14 cellular contexts compared by ENCODE assay signal in genomic region chr11:134231958-134232674, GRCh38. TPM values are rescaled to one million over a fixed set of nuclear protein-coding genes. Genes with fewer than 3 reads are reported as not detected.
DNase-seq lines count a peak whose midpoint lies in the region; ATAC-seq lines count a peak whose summit lies in the region.
"Had no signal": no experiment of that assay in that cellular context is flagged by ENCODE, and none has a peak within 500 bp of the region (broad histone marks: within the 10 kb centered on the region; RNA-seq: fewer than 3 reads in every experiment).

No MANE protein-coding gene starts in this region.

- H3K27me3 Mint-ChIP-seq in activated T-helper 1 cell treated with anti-CD3 and anti-CD28 coated beads, Interleukin-12 subunit alpha, Interleukin-12 subunit beta, Interleukin-2, Interleukin-4 antibody, amounts not matched to agents 30 ng/mL and 10 ng/mL and 1 ng/mL, durations not matched to agents 14 hours and 24 hours and 36 hours (ENCODE audit: insufficient read depth), result no peaks in the 10 kb centered on the region
- peaks cover 22 to 39% (median 23%) of the 10 kb centered on the region in 3 donors for H3K27me3 Mint-ChIP-seq in naive B cell

- no peaks in the 10 kb centered on the region for H3K9me3 Mint-ChIP-seq in activated T-helper 1 cell treated with anti-CD3 and anti-CD28 coated beads, Interleukin-12 subunit alpha, Interleukin-12 subunit beta, Interleukin-2, Interleukin-4 antibody, amounts not matched to agents 30 ng/mL and 10 ng/mL and 1 ng/mL, durations not matched to agents 14 hours and 24 hours and 36 hours
- H3K9me3 Mint-ChIP-seq in naive B cell, result no peaks in the 10 kb centered on the region

- peak overlapping the region; percentile 31 for H3K4me3 Mint-ChIP-seq in activated T-helper 1 cell treated with anti-CD3 and anti-CD28 coated beads, Interleukin-12 subunit alpha, Interleukin-12 subunit beta, Interleukin-2, Interleukin-4 antibody, amounts not matched to agents 30 ng/mL and 10 ng/mL and 1 ng/mL, durations not matched to agents 14 hours and 24 hours and 36 hours
- H3K4me3 Mint-ChIP-seq in naive B cell, result peak overlapping the region in 5 of 8 donors; percentile 10 to 74 (median 44)

- peaks cover 52% of the 10 kb centered on the region for H3K4me1 Mint-ChIP-seq in activated T-helper 1 cell treated with anti-CD3 and anti-CD28 coated beads, Interleukin-12 subunit alpha, Interleukin-12 subunit beta, Interleukin-2, Interleukin-4 antibody, amounts not matched to agents 30 ng/mL and 10 ng/mL and 1 ng/mL, durations not matched to agents 14 hours and 24 hours and 36 hours (ENCODE audit: low read depth)
- peaks cover 45 to 55% (median 51%) of the 10 kb centered on the region in 3 donors for H3K4me1 Mint-ChIP-seq in naive B cell

- DNase-seq in CD1c-positive myeloid dendritic cell (ENCODE audit: extremely low spot score) (peak; percentile 23), naive B cell (no peak), globus pallidus (ENCODE audit: low spot score) (no peak), Right ventricle myocardium superior (no peak), NCI-H69 (lab: John Stamatoyannopoulos, UW) (no peak), foreskin melanocyte (no peak)
- DNase-seq in activated T-helper 1 cell treated with anti-CD3 and anti-CD28 coated beads, Interleukin-12 subunit alpha, Interleukin-12 subunit beta, Interleukin-2, Interleukin-4 antibody, amounts not matched to agents 30 ng/mL and 10 ng/mL and 1 ng/mL, durations not matched to agents 14 hours and 24 hours and 36 hours (ENCODE audit: low spot score), result no peak
- DNase-seq: central memory CD4-positive, alpha-beta T cell; gastrocnemius medialis; NCI-H2171; stimulated activated CD4-positive, alpha-beta T cell treated with anti-CD3 and anti-CD28 coated beads, Interleukin-12 subunit alpha, Interleukin-12 subunit beta, amount 100 ng/mL, for 4 hours; WERI-Rb-1 had no signal

- peak; percentile 27 for ATAC-seq in HG02610 (IDR thresholded peaks at IDR 0.05; ENCODE audit: unreplicated experiment)
- ATAC-seq in naive B cell (ENCODE audit: low read depth in 2 of 2), result no peak
- no peak for ATAC-seq in Right ventricle myocardium superior (ENCODE audit: poor library complexity)
- ATAC-seq: gastrocnemius medialis had no signal

- H3K27ac Mint-ChIP-seq in activated T-helper 1 cell treated with anti-CD3 and anti-CD28 coated beads, Interleukin-12 subunit alpha, Interleukin-12 subunit beta, Interleukin-2, Interleukin-4 antibody, amounts not matched to agents 30 ng/mL and 10 ng/mL and 1 ng/mL, durations not matched to agents 14 hours and 24 hours and 36 hours, result peak overlapping the region; percentile 36
- peak overlapping the region in 2 of 6 donors; percentile 8 to 17 for H3K27ac Mint-ChIP-seq in naive B cell

- intact Hi-C loops in activated T-helper 1 cell treated with anti-CD3 and anti-CD28 coated beads, Interleukin-12 subunit alpha, Interleukin-12 subunit beta, Interleukin-2, Interleukin-4 antibody, amounts not matched to agents 30 ng/mL and 10 ng/mL and 1 ng/mL, durations not matched to agents 14 hours and 24 hours and 36 hours (cut with micrococcal nuclease), result no loop called here
- intact Hi-C loops in Right ventricle myocardium superior (cut with DNase I), result no loop called here

- peaks cover 23% of the 10 kb centered on the region for H3K36me3 Mint-ChIP-seq in activated T-helper 1 cell treated with anti-CD3 and anti-CD28 coated beads, Interleukin-12 subunit alpha, Interleukin-12 subunit beta, Interleukin-2, Interleukin-4 antibody, amounts not matched to agents 30 ng/mL and 10 ng/mL and 1 ng/mL, durations not matched to agents 14 hours and 24 hours and 36 hours (ENCODE audit: low read depth)
- peaks cover 6 to 16% of the 10 kb centered on the region in 2 donors for H3K36me3 Mint-ChIP-seq in naive B cell

RNA-seq across cellular contexts. Expression of gene VPS26B, which starts 7.6 kb away (rescaled TPM):
- 43.0 and 43.2 TPM in 2 replicates for total RNA-seq in activated T-helper 1 cell treated with anti-CD3 and anti-CD28 coated beads, Interleukin-12 subunit alpha, Interleukin-12 subunit beta, Interleukin-2, Interleukin-4 antibody, amounts not matched to agents 30 ng/mL and 10 ng/mL and 1 ng/mL, durations not matched to agents 14 hours and 24 hours and 36 hours
- 10 to 100 TPM; 12.1 to 18.2 (median 14.7) TPM for polyA plus RNA-seq in naive B cell (ENCODE audit: low read depth in 6 of 6)
- total RNA-seq in Right ventricle myocardium superior, result 38.8 TPM

RNA-seq across cellular contexts. Expression of gene NCAPD3, which starts 8.3 kb away (rescaled TPM):
- total RNA-seq in activated T-helper 1 cell treated with anti-CD3 and anti-CD28 coated beads, Interleukin-12 subunit alpha, Interleukin-12 subunit beta, Interleukin-2, Interleukin-4 antibody, amounts not matched to agents 30 ng/mL and 10 ng/mL and 1 ng/mL, durations not matched to agents 14 hours and 24 hours and 36 hours, result 103 and 107 TPM in 2 replicates
- polyA plus RNA-seq in naive B cell (ENCODE audit: low read depth in 6 of 6), result 10 to 100 TPM in 2 of 6 donors, 1 to 10 TPM in 4; 6.2 to 13.2 (median 8.6) TPM
- total RNA-seq in Right ventricle myocardium superior, result 11.1 TPM

RNA-seq across cellular contexts. Expression of gene THYN1, which starts 21.0 kb away (rescaled TPM):
- 55.0 and 58.8 TPM in 2 replicates for total RNA-seq in activated T-helper 1 cell treated with anti-CD3 and anti-CD28 coated beads, Interleukin-12 subunit alpha, Interleukin-12 subunit beta, Interleukin-2, Interleukin-4 antibody, amounts not matched to agents 30 ng/mL and 10 ng/mL and 1 ng/mL, durations not matched to agents 14 hours and 24 hours and 36 hours
- 100 to 1,000 TPM in 1 of 6 donors, 10 to 100 TPM in 5; 60.5 to 109 (median 71.1) TPM for polyA plus RNA-seq in naive B cell (ENCODE audit: low read depth in 6 of 6)
- 35.4 TPM for total RNA-seq in Right ventricle myocardium superior

RNA-seq across cellular contexts. Expression of gene ACAD8, which starts 21.3 kb away (rescaled TPM):
- total RNA-seq in activated T-helper 1 cell treated with anti-CD3 and anti-CD28 coated beads, Interleukin-12 subunit alpha, Interleukin-12 subunit beta, Interleukin-2, Interleukin-4 antibody, amounts not matched to agents 30 ng/mL and 10 ng/mL and 1 ng/mL, durations not matched to agents 14 hours and 24 hours and 36 hours, result 25.6 and 26.2 TPM in 2 replicates
- 10 to 100 TPM; 13.0 to 17.1 (median 14.1) TPM for polyA plus RNA-seq in naive B cell (ENCODE audit: low read depth in 6 of 6)
- total RNA-seq in Right ventricle myocardium superior, result 37.6 TPM

RNA-seq across cellular contexts. Expression of gene GLB1L3, which starts 44.1 kb away (rescaled TPM):
- 14.6 and 16.1 TPM in 2 replicates for total RNA-seq in activated T-helper 1 cell treated with anti-CD3 and anti-CD28 coated beads, Interleukin-12 subunit alpha, Interleukin-12 subunit beta, Interleukin-2, Interleukin-4 antibody, amounts not matched to agents 30 ng/mL and 10 ng/mL and 1 ng/mL, durations not matched to agents 14 hours and 24 hours and 36 hours
- not detected for polyA plus RNA-seq in naive B cell (ENCODE audit: low read depth in 6 of 6)
- not detected for total RNA-seq in Right ventricle myocardium superior
- total RNA-seq: gastrocnemius medialis had no signal
- polyA plus RNA-seq: BJ had no signal
